Comparison of ENCODE assay signal across 24 cellular contexts in genomic region chr9:14014209-14014608, GRCh38.
A peak's percentile ranks its signal among the peaks of the same experiment; 100 is the strongest.
DNase-seq lines count a peak whose midpoint lies in the region; ATAC-seq and TF ChIP-seq lines count a peak whose summit lies in the region.
"Had no signal": no experiment of that assay in that cellular context is flagged by ENCODE, and none has a peak within 500 bp of the region (broad histone marks: within the 10 kb centered on the region; RNA-seq: fewer than 3 reads in every experiment).

No MANE protein-coding gene starts in this region.

- H3K27me3 Mint-ChIP-seq in T-helper 2 cell treated with Interferon-gamma antibody and Interleukin-4, amounts not matched to agents 5 μg/mL and 100 μg/mL, for 36 hours (ENCODE audit: low read depth) = no peaks in the 10 kb centered on the region

- no peaks in the 10 kb centered on the region for H3K36me3 Mint-ChIP-seq in T-helper 2 cell treated with Interferon-gamma antibody and Interleukin-4, amounts not matched to agents 5 μg/mL and 100 μg/mL, for 36 hours (ENCODE audit: low read depth)

- no peak overlapping the region for H3K27ac Mint-ChIP-seq in T-helper 2 cell treated with Interferon-gamma antibody and Interleukin-4, amounts not matched to agents 5 μg/mL and 100 μg/mL, for 36 hours

- H3K27me3 ChIP-seq in right atrium auricular region (no peaks in the 10 kb centered on the region), psoas muscle (ENCODE audit: insufficient read depth in 3 of 3, low read length in 2 of 3) (no peaks in the 10 kb centered on the region), MM.1S (replicated peaks; ENCODE audit: insufficient read depth, low read length) (no peaks in the 10 kb centered on the region)

- no peaks in the 10 kb centered on the region for H3K9me3 Mint-ChIP-seq in T-helper 2 cell treated with Interferon-gamma antibody and Interleukin-4, amounts not matched to agents 5 μg/mL and 100 μg/mL, for 36 hours

- H3K27ac ChIP-seq in right atrium auricular region (peak overlapping the region; percentile 72 to 81), psoas muscle (peak overlapping the region; percentile 83), MM.1S (ENCODE audit: low read length) (no peak overlapping the region)
- H3K27ac ChIP-seq: RWPE1 had no signal

- H4K20me1 ChIP-seq in MM.1S (ENCODE audit: insufficient read depth, low read length) = no peaks in the 10 kb centered on the region

- H3K4me2 ChIP-seq in MM.1S (ENCODE audit: low read depth, low read length) = no peak overlapping the region

- no peak overlapping the region for H2AFZ ChIP-seq in MM.1S (ENCODE audit: low read length)

- no peak for TF ChIP-seq CTCF in right atrium auricular region (IDR thresholded peaks at IDR 0.05)
- no peak for TF ChIP-seq CTCF in psoas muscle (IDR thresholded peaks at IDR 0.05)
- TF ChIP-seq CTCF in MM.1S (IDR thresholded peaks at IDR 0.05; ENCODE audit: low read length) = no peak

- H3K4me3 ChIP-seq in right atrium auricular region (no peak overlapping the region), psoas muscle (no peak overlapping the region), MM.1S (ENCODE audit: low read length) (no peak overlapping the region)
- H3K4me3 ChIP-seq: MG63 had no signal

- intact Hi-C loops in Right ventricle myocardium superior (cut with DNase I) = loop anchor here (10.0 kb wide), 1 partner anchor 99 kb away; no protein-coding TSS in a partner anchor
- intact Hi-C loops in psoas muscle (cut with DNase I) = no loop called here

- H3K9me2 ChIP-seq in MM.1S (replicated peaks; ENCODE audit: insufficient read depth, low read length) = no peaks in the 10 kb centered on the region

- no peaks in the 10 kb centered on the region for H3F3A ChIP-seq in MM.1S (ENCODE audit: insufficient read depth, low read length)

- H3K4me1 Mint-ChIP-seq in T-helper 2 cell treated with Interferon-gamma antibody and Interleukin-4, amounts not matched to agents 5 μg/mL and 100 μg/mL, for 36 hours (ENCODE audit: low read depth) = no peaks in the 10 kb centered on the region

- ATAC-seq in Right ventricle myocardium superior (ENCODE audit: poor library complexity) = peak; percentile 84
- ATAC-seq in psoas muscle = peak; percentile 96 to 98 (median 97)

- H3K4me3 Mint-ChIP-seq in T-helper 2 cell treated with Interferon-gamma antibody and Interleukin-4, amounts not matched to agents 5 μg/mL and 100 μg/mL, for 36 hours = no peak overlapping the region

- H3K4me1 ChIP-seq in right atrium auricular region (peaks cover 0 to 34% of the 10 kb centered on the region in 2 donors), psoas muscle (peaks cover 34% of the 10 kb centered on the region), MM.1S (ENCODE audit: low read length) (no peaks in the 10 kb centered on the region)

- H3K9me3 ChIP-seq in right atrium auricular region (no peaks in the 10 kb centered on the region), psoas muscle (no peaks in the 10 kb centered on the region), MM.1S (replicated peaks; ENCODE audit: insufficient read depth, low read length) (no peaks in the 10 kb centered on the region)
- H3K9me3 ChIP-seq: MG63 had no signal

- peak; percentile 16 for DNase-seq in Ammon's horn (ENCODE audit: low spot score)
- no peak for DNase-seq in Right ventricle myocardium superior
- DNase-seq in right atrium auricular region (ENCODE audit: low spot score) = no peak
- no peak for DNase-seq in psoas muscle
- DNase-seq in MM.1S = no peak
- DNase-seq in T-helper 2 cell treated with Interferon-gamma antibody and Interleukin-4, amounts not matched to agents 5 μg/mL and 100 μg/mL, for 36 hours (ENCODE audit: low spot score) = no peak
- DNase-seq in stimulated activated CD8-positive, alpha-beta memory T cell treated with anti-CD3 and anti-CD28 coated beads, Interleukin-4, amount 100 ng/mL, for 48 hours = no peak
- no peak for DNase-seq in SW 1271 (lab: John Stamatoyannopoulos, UW)
- DNase-seq: 8988T, ACHN, Calu3, DMS79 treated with DMSO at 0.1 percent for 48 hours, GF-D8, GOT3, HCEC 1CT, IMR-90, KG1, MG63, NCI-H1694, NCI-H2029 treated with DMSO at 0.1 percent for 48 hours, NCI-H446 treated with DMSO at 0.1 percent for 48 hours, NCI-H526, SIG-M5 had no signal

- no peaks in the 10 kb centered on the region for H3K79me2 ChIP-seq in MM.1S (ENCODE audit: low read length)

- no peaks in the 10 kb centered on the region for H3K36me3 ChIP-seq in right atrium auricular region
- no peaks in the 10 kb centered on the region for H3K36me3 ChIP-seq in psoas muscle (ENCODE audit: insufficient read depth in 1 of 2, low read depth in 1 of 2)
- no peaks in the 10 kb centered on the region for H3K36me3 ChIP-seq in MM.1S (replicated peaks; ENCODE audit: insufficient read depth, low read length)
- H3K36me3 ChIP-seq: MG63 had no signal

- no peak overlapping the region for H3K9ac ChIP-seq in MM.1S (ENCODE audit: low read length)
